25 cellular contexts compared by ENCODE assay signal in genomic region chr10:11057448-11057847, GRCh38.
"Had no signal": no experiment of that assay in that cellular context is flagged by ENCODE, and none has a peak within 500 bp of the region (broad histone marks: within the 10 kb centered on the region; RNA-seq: fewer than 3 reads in every experiment).

No MANE protein-coding gene starts in this region.

- H3K4me1 ChIP-seq: lower lobe of right lung, thyroid gland had no signal

- H3K27me3 ChIP-seq: gastroesophageal sphincter, thyroid gland, upper lobe of right lung had no signal

- H3K36me3 ChIP-seq: gastroesophageal sphincter, lower lobe of right lung, thyroid gland, upper lobe of right lung had no signal

- ATAC-seq: activated CD8-positive, alpha-beta T cell treated with anti-CD3 and anti-CD28 coated beads for 36 hours; activated naive CD4-positive, alpha-beta T cell treated with anti-CD3 and anti-CD28 coated beads, Interleukin-2, amount 50 U/mL, for 72 hours; activated T-cell treated with anti-CD3 and anti-CD28 coated beads, Interleukin-2, amount 50 U/mL, for 4 hours; effector memory CD8-positive, alpha-beta T cell; gastroesophageal sphincter; left colon; natural killer cell; T-cell had no signal

- H3K36me3 Mint-ChIP-seq: activated naive CD4-positive, alpha-beta T cell treated with anti-CD3 and anti-CD28 coated beads, Interleukin-2, amount 50 U/mL, for 72 hours; immature natural killer cell; natural killer cell; T-cell had no signal

- H3K9me3 Mint-ChIP-seq: activated B cell treated with CpG ODN at 0.5 μM for 24 hours; activated CD8-positive, alpha-beta T cell treated with anti-CD3 and anti-CD28 coated beads for 36 hours; activated naive CD4-positive, alpha-beta T cell treated with anti-CD3 and anti-CD28 coated beads, Interleukin-2, amount 50 U/mL, for 72 hours; activated T-cell treated with anti-CD3 and anti-CD28 coated beads, Interleukin-2, amount 50 U/mL, for 4 hours; effector memory CD8-positive, alpha-beta T cell; immature natural killer cell; natural killer cell; T-cell; T-helper 2 cell treated with Interferon-gamma antibody and Interleukin-4, amounts not matched to agents 5 μg/mL and 100 μg/mL, for 36 hours had no signal

- DNase-seq: activated B cell treated with CpG ODN at 0.5 μM for 24 hours; activated CD4-positive, alpha-beta T cell treated with anti-CD3 and anti-CD28 coated beads, Interleukin-2, amount 50 U/mL, for 1 hour; activated CD8-positive, alpha-beta T cell treated with anti-CD3 and anti-CD28 coated beads for 36 hours; activated naive CD4-positive, alpha-beta T cell; activated T-cell treated with anti-CD3 and anti-CD28 coated beads, Interleukin-2, amount 50 U/mL, for 4 hours; anterior cingulate cortex; effector memory CD8-positive, alpha-beta T cell; erythroblast; immature natural killer cell; kidney; left colon; lower lobe of right lung; mesenchymal stem cell; natural killer cell; posterior cingulate gyrus; stimulated activated CD4-positive, alpha-beta T cell treated with anti-CD3 and anti-CD28 coated beads, Interleukin-12 subunit alpha, Interleukin-12 subunit beta, amount 100 ng/mL, for 4 hours; stimulated activated CD4-positive, alpha-beta T cell treated with anti-CD3 and anti-CD28 coated beads, Interleukin-4, amount 100 ng/mL, for 1 hour; T-cell; upper lobe of right lung had no signal

- H3K27ac ChIP-seq: coronary artery, lower lobe of right lung, thyroid gland, upper lobe of right lung had no signal

- H3K27ac Mint-ChIP-seq: activated B cell treated with CpG ODN at 0.5 μM for 24 hours; activated CD8-positive, alpha-beta T cell treated with anti-CD3 and anti-CD28 coated beads for 36 hours; activated naive CD4-positive, alpha-beta T cell treated with anti-CD3 and anti-CD28 coated beads, Interleukin-2, amount 50 U/mL, for 72 hours; effector memory CD8-positive, alpha-beta T cell; immature natural killer cell; natural killer cell; stimulated activated naive CD8-positive, alpha-beta T cell treated with anti-CD3 and anti-CD28 coated beads, Interleukin-15, Interleukin-2, amounts not matched to agents 100 ng/mL and 50 ng/mL, for 24 hours; T-cell; T-helper 2 cell treated with Interferon-gamma antibody and Interleukin-4, amounts not matched to agents 5 μg/mL and 100 μg/mL, for 36 hours had no signal

- H3K4me3 Mint-ChIP-seq: activated B cell treated with CpG ODN at 0.5 μM for 24 hours; activated CD8-positive, alpha-beta T cell treated with anti-CD3 and anti-CD28 coated beads for 36 hours; activated T-cell treated with anti-CD3 and anti-CD28 coated beads, Interleukin-2, amount 50 U/mL, for 4 hours; effector memory CD8-positive, alpha-beta T cell; immature natural killer cell; natural killer cell; stimulated activated naive CD8-positive, alpha-beta T cell treated with anti-CD3 and anti-CD28 coated beads, Interleukin-15, Interleukin-2, amounts not matched to agents 100 ng/mL and 50 ng/mL, for 24 hours; T-cell; T-helper 2 cell treated with Interferon-gamma antibody and Interleukin-4, amounts not matched to agents 5 μg/mL and 100 μg/mL, for 36 hours had no signal

- H3K4me1 Mint-ChIP-seq: activated B cell treated with CpG ODN at 0.5 μM for 24 hours, immature natural killer cell, natural killer cell, T-cell had no signal

- H3K9me3 ChIP-seq: gastroesophageal sphincter, lower lobe of right lung, thyroid gland, upper lobe of right lung had no signal

- H3K4me3 ChIP-seq: coronary artery, gastroesophageal sphincter, lower lobe of right lung, thyroid gland, upper lobe of right lung had no signal

- H3K27me3 Mint-ChIP-seq: activated CD8-positive, alpha-beta T cell treated with anti-CD3 and anti-CD28 coated beads for 36 hours had no signal
